33 cellular contexts compared by ENCODE assay signal in the genomic region with DNA sequence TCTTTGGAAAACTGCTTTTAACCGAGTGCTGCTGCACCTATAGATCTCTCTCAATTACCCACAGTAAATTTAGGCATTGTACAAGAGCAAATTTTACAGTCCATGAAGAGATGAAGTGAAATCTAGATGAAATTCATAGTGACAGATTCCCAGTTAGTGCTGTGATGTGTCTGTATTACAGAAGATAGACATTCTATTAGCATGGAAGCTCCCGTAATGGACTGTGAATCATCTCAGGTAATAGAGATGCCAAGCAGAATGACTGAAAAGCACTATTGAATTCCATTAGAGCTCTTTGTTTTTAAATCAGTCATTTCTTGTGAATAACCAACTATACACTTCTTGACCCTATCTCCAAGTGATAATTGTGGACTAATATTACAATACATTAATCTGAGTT.
"Had no signal": no experiment of that assay in that cellular context is flagged by ENCODE, and none has a peak within 500 bp of the region (broad histone marks: within the 10 kb centered on the region; RNA-seq: fewer than 3 reads in every experiment).

No MANE protein-coding gene starts in this region.

- DNase-seq: activated B cell treated with CpG ODN at 0.5 μM for 24 hours; activated CD4-positive, alpha-beta T cell treated with anti-CD3 and anti-CD28 coated beads for 48 hours; activated CD4-positive, alpha-beta T cell treated with anti-CD3 and anti-CD28 coated beads, Interleukin-2, amount 50 U/mL, for 1 hour; activated CD4-positive, alpha-beta T cell treated with anti-CD3 and anti-CD28 coated beads, Interleukin-2, amount 50 U/mL, for 48 hours; activated CD8-positive, alpha-beta memory T cell treated with anti-CD3 and anti-CD28 coated beads for 24 hours; activated CD8-positive, alpha-beta T cell treated with anti-CD3 and anti-CD28 coated beads for 36 hours; activated effector memory CD4-positive, alpha-beta T cell treated with Interleukin-2 at 50 U/mL for 16 hours; activated gamma-delta T cell treated with Interleukin-2 at 50 U/mL for 16 hours; activated naive CD4-positive, alpha-beta T cell treated with anti-CD3 and anti-CD28 coated beads, Interleukin-2, amount 50 U/mL, for 16 hours; activated naive CD4-positive, alpha-beta T cell treated with Interleukin-2 at 50 U/mL for 16 hours; activated T-cell treated with anti-CD3 and anti-CD28 coated beads, Interleukin-2, amount 50 U/mL, for 4 hours; amniotic stem cell; anterior cingulate cortex; brain microvascular endothelial cell; dorsolateral prefrontal cortex; effector memory CD4-positive, alpha-beta T cell; endodermal cell; erythroblast; foreskin keratinocyte; gastrocnemius medialis; glutamatergic neuron; T-helper 2 cell; WERI-Rb-1 had no signal

- H3K27ac Mint-ChIP-seq: activated B cell treated with CpG ODN at 0.5 μM for 24 hours; activated CD8-positive, alpha-beta T cell treated with anti-CD3 and anti-CD28 coated beads for 36 hours; activated naive CD8-positive, alpha-beta T cell; activated T-helper 17 cell treated with anti-CD3 and anti-CD28 coated beads, Interleukin-2, amount 50 U/mL, for 72 hours; dendritic cell treated with granulocyte-macrophage colony-stimulating factor and Interleukin-4, amounts not matched to agents 40 ng/mL and 50 ng/mL, for 4 days; endodermal cell had no signal

- H3K36me3 ChIP-seq: brain microvascular endothelial cell, esophagus muscularis mucosa, gastrocnemius medialis, WERI-Rb-1 had no signal

- FAIRE-seq: astrocyte, bronchial epithelial cell, TTC549 had no signal

- H3K4me1 ChIP-seq: gastrocnemius medialis had no signal

- H3K9me3 ChIP-seq: esophagus muscularis mucosa, gastrocnemius medialis had no signal

- ATAC-seq: activated CD4-positive, CD25-positive, alpha-beta regulatory T cell treated with anti-CD3 and anti-CD28 coated beads, Interleukin-2, amount 50 U/mL, for 24 hours; activated CD8-positive, alpha-beta T cell treated with anti-CD3 and anti-CD28 coated beads for 36 hours; activated T-cell treated with anti-CD3 and anti-CD28 coated beads, Interleukin-2, amount 50 U/mL, for 4 hours; activated T-helper 17 cell treated with anti-CD3 and anti-CD28 coated beads, Interleukin-2, amount 50 U/mL, for 72 hours; foreskin keratinocyte; gastrocnemius medialis had no signal

- H3K4me3 ChIP-seq: coronary artery, dorsolateral prefrontal cortex, esophagus muscularis mucosa, gastrocnemius medialis had no signal

- H3K27me3 Mint-ChIP-seq: activated B cell treated with CpG ODN at 0.5 μM for 24 hours; dendritic cell treated with granulocyte-macrophage colony-stimulating factor and Interleukin-4, amounts not matched to agents 40 ng/mL and 50 ng/mL, for 4 days had no signal

- H3K27me3 ChIP-seq: brain microvascular endothelial cell, foreskin keratinocyte had no signal

- H3K4me1 Mint-ChIP-seq: activated T-helper 17 cell treated with anti-CD3 and anti-CD28 coated beads, Interleukin-2, amount 50 U/mL, for 72 hours; central memory CD8-positive, alpha-beta T cell had no signal

- H3K27ac ChIP-seq: brain microvascular endothelial cell, coronary artery, dorsolateral prefrontal cortex, esophagus muscularis mucosa, foreskin keratinocyte, gastrocnemius medialis, WERI-Rb-1 had no signal

- H3K4me3 Mint-ChIP-seq: activated B cell treated with CpG ODN at 0.5 μM for 24 hours; activated CD8-positive, alpha-beta T cell treated with anti-CD3 and anti-CD28 coated beads for 36 hours; activated naive CD8-positive, alpha-beta T cell; activated T-cell treated with anti-CD3 and anti-CD28 coated beads, Interleukin-2, amount 50 U/mL, for 4 hours; activated T-helper 17 cell treated with anti-CD3 and anti-CD28 coated beads, Interleukin-2, amount 50 U/mL, for 72 hours; central memory CD8-positive, alpha-beta T cell; dendritic cell treated with granulocyte-macrophage colony-stimulating factor and Interleukin-4, amounts not matched to agents 40 ng/mL and 50 ng/mL, for 4 days; endodermal cell had no signal

- H3K9me3 Mint-ChIP-seq: activated B cell treated with CpG ODN at 0.5 μM for 24 hours; activated CD8-positive, alpha-beta T cell treated with anti-CD3 and anti-CD28 coated beads for 36 hours; activated T-cell treated with anti-CD3 and anti-CD28 coated beads, Interleukin-2, amount 50 U/mL, for 4 hours; activated T-helper 17 cell treated with anti-CD3 and anti-CD28 coated beads, Interleukin-2, amount 50 U/mL, for 72 hours; central memory CD8-positive, alpha-beta T cell; dendritic cell treated with granulocyte-macrophage colony-stimulating factor and Interleukin-4, amounts not matched to agents 40 ng/mL and 50 ng/mL, for 4 days; endodermal cell had no signal
